17 cellular contexts compared by ENCODE assay signal in genomic region chr2:240247868-240248820, GRCh38.
DNase-seq lines count a peak whose midpoint lies in the region; ATAC-seq and TF ChIP-seq lines count a peak whose summit lies in the region.
"Had no signal": no experiment of that assay in that cellular context is flagged by ENCODE, and none has a peak within 500 bp of the region (broad histone marks: within the 10 kb centered on the region; RNA-seq: fewer than 3 reads in every experiment).

No MANE protein-coding gene starts in this region.

- H3K4me3 ChIP-seq in hepatocyte, result no peak overlapping the region
- H3K4me3 ChIP-seq in esophagus muscularis mucosa, result no peak overlapping the region
- H3K4me3 ChIP-seq: body of pancreas, dorsolateral prefrontal cortex, upper lobe of left lung had no signal

- intact Hi-C loops in sciatic nerve (cut with DNase I) (no loop called here), esophagus muscularis mucosa (cut with DNase I) (no loop called here)

- H3K36me3 ChIP-seq in hepatocyte (replicated peaks; ENCODE audit: insufficient read depth, low read depth) (no peaks in the 10 kb centered on the region), esophagus muscularis mucosa (no peaks in the 10 kb centered on the region)
- H3K36me3 ChIP-seq: upper lobe of left lung had no signal

- WGBS in hepatocyte (ENCODE audit: low lambda C conversion rate, missing lambda C conversion rate), result 82% methylated on average over 18 of the region's 18 CpGs
- 84% methylated on average over 5 of the region's 18 CpGs for WGBS in esophagus muscularis mucosa

- no peaks in the 10 kb centered on the region for H4K20me1 ChIP-seq in hepatocyte (ENCODE audit: insufficient read depth, poor library complexity, severe bottlenecking)

- DNase-seq in NCI-H1092 treated with DMSO at 0.1 percent for 48 hours (lab: John Stamatoyannopoulos, UW) (peak; percentile 1), NCI-H1092 (lab: John Stamatoyannopoulos, UW) (no peak), DMS79 (lab: John Stamatoyannopoulos, UW) (peak; percentile 18), hepatocyte (ENCODE audit: low spot score) (no peak), sciatic nerve (ENCODE audit: low spot score) (peak; percentile 45), NCI-H1417 (lab: John Stamatoyannopoulos, UW) (no peak), RPMI8226 (no peak), esophagus muscularis mucosa (ENCODE audit: extremely low spot score) (no peak)
- DNase-seq: 8988T, midbrain, NCI-H146, NCI-H345 had no signal

- no peaks in the 10 kb centered on the region for H3K79me2 ChIP-seq in hepatocyte

- H3K4me1 ChIP-seq in hepatocyte (ENCODE audit: insufficient read depth) (peaks cover 49% of the 10 kb centered on the region), esophagus muscularis mucosa (peaks cover 30 to 39% (median 30%) of the 10 kb centered on the region in 4 donors)

- no peak for TF ChIP-seq CTCF in hepatocyte (IDR thresholded peaks at IDR 0.05; ENCODE audit: poor library complexity)
- TF ChIP-seq CTCF in esophagus muscularis mucosa (IDR thresholded peaks at IDR 0.05), result no peak

- H3K9me2 ChIP-seq in hepatocyte (replicated peaks; ENCODE audit: insufficient read depth), result no peaks in the 10 kb centered on the region

- peak overlapping the region; percentile 30 for H3K4me2 ChIP-seq in hepatocyte

- H2AFZ ChIP-seq in hepatocyte, result no peak overlapping the region

- TF ChIP-seq POLR2A in esophagus muscularis mucosa (IDR thresholded peaks at IDR 0.05; ENCODE audit: low read depth), result no peak

- no peaks in the 10 kb centered on the region for H3K9me3 ChIP-seq in hepatocyte (ENCODE audit: low read depth)
- H3K9me3 ChIP-seq in esophagus muscularis mucosa, result no peaks in the 10 kb centered on the region
- H3K9me3 ChIP-seq: body of pancreas, upper lobe of left lung had no signal

- TF ChIP-seq EP300 in esophagus muscularis mucosa (IDR thresholded peaks at IDR 0.05), result no peak

- H3K27me3 ChIP-seq in hepatocyte (no peaks in the 10 kb centered on the region), esophagus muscularis mucosa (peaks cover 0 to 48% (median 0%) of the 10 kb centered on the region in 4 donors)
- H3K27me3 ChIP-seq: body of pancreas, dorsolateral prefrontal cortex, upper lobe of left lung had no signal

- ATAC-seq in sciatic nerve, result no peak
- ATAC-seq: activated naive CD4-positive, alpha-beta T cell treated with anti-CD3 and anti-CD28 coated beads, Interleukin-2, amount 50 U/mL, for 72 hours; body of pancreas; esophagus mucosa had no signal

- peak overlapping the region; percentile 64 for H3K27ac ChIP-seq in hepatocyte
- H3K27ac ChIP-seq in esophagus muscularis mucosa (replicated peaks in 1 of 4), result peak overlapping the region in 1 of 4 donors; percentile 81
- H3K27ac ChIP-seq: body of pancreas had no signal

Comparison
In these comparisons a context has a peak if more than half of its experiments do, and no peak if none do; other contexts are left out.
1. DNase-seq: peak in NCI-H1092 treated with DMSO at 0.1 percent for 48 hours (single experiment), DMS79 (single experiment) and sciatic nerve (single experiment); none in NCI-H1092 (single experiment), hepatocyte (single experiment), NCI-H1417 (0 of 3), RPMI8226 (single experiment) and esophagus muscularis mucosa (single experiment).